In genomic region chr11:66172146-66172545, GRCh38 we compare ENCODE assay signal across 11 cellular contexts.
DNase-seq lines count a peak whose midpoint lies in the region; ATAC-seq and TF ChIP-seq lines count a peak whose summit lies in the region.
"Had no signal": no experiment of that assay in that cellular context is flagged by ENCODE, and none has a peak within 500 bp of the region (broad histone marks: within the 10 kb centered on the region; RNA-seq: fewer than 3 reads in every experiment).

No MANE protein-coding gene starts in this region.

- no peak for TF ChIP-seq POLR2A in suprapubic skin (IDR thresholded peaks at IDR 0.05)

- H3K27ac Mint-ChIP-seq in activated naive CD4-positive, alpha-beta T cell treated with anti-CD3 and anti-CD28 coated beads for 36 hours, result no peak overlapping the region

- peaks cover 11% of the 10 kb centered on the region for H3K4me1 ChIP-seq in suprapubic skin

- no peak for TF ChIP-seq EP300 in suprapubic skin (IDR thresholded peaks at IDR 0.05)

- TF ChIP-seq CTCF in omental fat pad (IDR thresholded peaks at IDR 0.05), result no peak
- no peak for TF ChIP-seq CTCF in suprapubic skin (IDR thresholded peaks at IDR 0.05)

- no peaks in the 10 kb centered on the region for H3K27me3 Mint-ChIP-seq in activated naive CD4-positive, alpha-beta T cell treated with anti-CD3 and anti-CD28 coated beads for 36 hours (ENCODE audit: low read depth)

- H3K36me3 ChIP-seq in suprapubic skin, result no peaks in the 10 kb centered on the region

- WGBS in suprapubic skin, result 85% methylated on average over 8 of the region's 8 CpGs

- no peaks in the 10 kb centered on the region for H3K27me3 ChIP-seq in suprapubic skin

- H3K9me3 Mint-ChIP-seq in activated naive CD4-positive, alpha-beta T cell treated with anti-CD3 and anti-CD28 coated beads for 36 hours, result no peaks in the 10 kb centered on the region

- peaks cover 34% of the 10 kb centered on the region for H3K4me1 Mint-ChIP-seq in activated naive CD4-positive, alpha-beta T cell treated with anti-CD3 and anti-CD28 coated beads for 36 hours (ENCODE audit: low read depth)

- H3K27ac ChIP-seq in suprapubic skin, result no peak overlapping the region

- intact Hi-C loops in activated naive CD4-positive, alpha-beta T cell treated with anti-CD3 and anti-CD28 coated beads for 36 hours (cut with micrococcal nuclease), result no loop called here

- H3K4me3 Mint-ChIP-seq in activated naive CD4-positive, alpha-beta T cell treated with anti-CD3 and anti-CD28 coated beads for 36 hours, result no peak overlapping the region

- H3K36me3 Mint-ChIP-seq in activated naive CD4-positive, alpha-beta T cell treated with anti-CD3 and anti-CD28 coated beads for 36 hours (ENCODE audit: low read depth), result no peaks in the 10 kb centered on the region

- CTCF ChIA-PET in activated naive CD4-positive, alpha-beta T cell treated with anti-CD3 and anti-CD28 coated beads for 36 hours (lab: Charles Lee), result interaction anchor here (0.7 kb wide), 1 partner anchor 214 kb away, joined by 3 read pairs; no protein-coding TSS in a partner anchor

- DNase-seq in activated naive CD4-positive, alpha-beta T cell treated with anti-CD3 and anti-CD28 coated beads for 36 hours, result peak; percentile 13
- no peak for DNase-seq in activated naive CD4-positive, alpha-beta T cell (lab: John Stamatoyannopoulos, UW)
- peak; percentile 28 for DNase-seq in activated naive CD4-positive, alpha-beta T cell treated with anti-CD3 and anti-CD28 coated beads, Interleukin-2, amount 50 U/mL, for 16 hours
- DNase-seq in islet precursor cell, result peak; percentile 57
- DNase-seq in stimulated activated CD8-positive, alpha-beta memory T cell treated with anti-CD3 and anti-CD28 coated beads, Interleukin-4, amount 100 ng/mL, for 48 hours, result peak; percentile 59
- DNase-seq in omental fat pad (ENCODE audit: low spot score), result no peak
- DNase-seq in NCI-H1436 treated with DMSO at 0.1 percent for 48 hours (lab: John Stamatoyannopoulos, UW), result no peak
- DNase-seq in suprapubic skin (ENCODE audit: low spot score in 2 of 2), result no peak
- DNase-seq: amniotic stem cell, KBM-7, RPMI8226 had no signal

- no peak for ATAC-seq in omental fat pad (ENCODE audit: low FRiP score)

- H3K4me3 ChIP-seq in suprapubic skin, result no peak overlapping the region

- no peaks in the 10 kb centered on the region for H3K9me3 ChIP-seq in suprapubic skin

Comparison
In these comparisons a context has a peak if more than half of its experiments do, and no peak if none do; other contexts are left out.
1. DNase-seq: peak in activated naive CD4-positive, alpha-beta T cell treated with anti-CD3 and anti-CD28 coated beads for 36 hours (single experiment), activated naive CD4-positive, alpha-beta T cell treated with anti-CD3 and anti-CD28 coated beads, Interleukin-2, amount 50 U/mL, for 16 hours (single experiment), islet precursor cell (single experiment) and stimulated activated CD8-positive, alpha-beta memory T cell treated with anti-CD3 and anti-CD28 coated beads, Interleukin-4, amount 100 ng/mL, for 48 hours (single experiment); none in activated naive CD4-positive, alpha-beta T cell (0 of 4), omental fat pad (single experiment), NCI-H1436 treated with DMSO at 0.1 percent for 48 hours (single experiment) and suprapubic skin (0 of 2).